ENCODE assay signal across 8 cellular contexts in the genomic region with DNA sequence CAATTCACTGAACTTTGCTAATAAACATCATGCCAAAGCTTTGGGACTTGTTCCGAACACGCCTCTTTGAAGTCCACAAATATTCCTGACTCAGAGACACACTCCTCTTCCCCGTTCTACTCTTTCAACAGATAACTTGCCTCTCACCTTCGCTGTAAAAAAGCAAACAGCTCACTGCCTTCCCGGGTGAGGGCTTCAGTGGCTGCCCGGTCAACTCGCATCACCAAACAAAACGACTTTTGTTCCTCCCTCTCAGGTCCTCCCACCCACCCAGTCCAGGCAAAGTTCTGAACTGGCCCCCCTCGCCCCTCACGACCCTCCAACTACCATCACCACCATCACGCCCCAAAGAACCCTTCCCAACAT. TPM values are rescaled to one million over a fixed set of nuclear protein-coding genes. Genes with fewer than 3 reads are reported as not detected.
A peak's percentile ranks its signal among the peaks of the same experiment; 100 is the strongest.
DNase-seq lines count a peak whose midpoint lies in the region; ATAC-seq and TF ChIP-seq lines count a peak whose summit lies in the region.

No MANE protein-coding gene starts in this region.

- H3K4me3 ChIP-seq in CD8-positive, alpha-beta T cell (ENCODE audit: low read depth, low read length) = no peak overlapping the region
- H3K4me3 ChIP-seq in MG63 (peak overlapping the region; percentile 81), coronary artery (peak overlapping the region; percentile 95)

- CTCF ChIA-PET in CD8-positive, alpha-beta T cell (lab: Charles Lee) = no interaction called here

- no peaks in the 10 kb centered on the region for H3K9me3 Mint-ChIP-seq in CD8-positive, alpha-beta T cell

- no peaks in the 10 kb centered on the region for H3K9me3 ChIP-seq in CD8-positive, alpha-beta T cell (ENCODE audit: low read length)
- no peaks in the 10 kb centered on the region; the same call in 1 of the 2 replicates for H3K9me3 ChIP-seq in MG63

- peak overlapping the region; percentile 33 for H3K4me3 Mint-ChIP-seq in CD8-positive, alpha-beta T cell

- H3K36me3 ChIP-seq in CD8-positive, alpha-beta T cell (ENCODE audit: insufficient read depth, low read length) = no peaks in the 10 kb centered on the region
- H3K36me3 ChIP-seq in MG63 = peaks cover 54% of the 10 kb centered on the region

- DNase-seq in CD8-positive, alpha-beta T cell = no peak
- DNase-seq in MG63 = peak; percentile 64
- DNase-seq in coronary artery (ENCODE audit: low spot score) = no peak
- DNase-seq in myocyte (ENCODE audit: low read depth) = peak; percentile 49
- no peak for DNase-seq in ecto neural progenitor cell (ENCODE audit: low spot score)
- no peak for DNase-seq in SIG-M5 treated with dmso at 0.1 percent for 504 hours (lab: John Stamatoyannopoulos, UW; ENCODE audit: unreplicated experiment)
- DNase-seq in NCI-H146 (lab: John Stamatoyannopoulos, UW) = no peak
- DNase-seq in cerebellar nuclear complex (lab: John Stamatoyannopoulos, UW) = no peak

- H3K36me3 Mint-ChIP-seq in CD8-positive, alpha-beta T cell = no peaks in the 10 kb centered on the region

- peaks cover 64% of the 10 kb centered on the region for H3K27me3 Mint-ChIP-seq in CD8-positive, alpha-beta T cell (ENCODE audit: low read depth)

- peaks cover 18% of the 10 kb centered on the region for H3K4me1 ChIP-seq in CD8-positive, alpha-beta T cell (ENCODE audit: insufficient read depth, low read length)

- peaks cover 16% of the 10 kb centered on the region for H3K27me3 ChIP-seq in CD8-positive, alpha-beta T cell (ENCODE audit: insufficient read depth, low read length)
- no peaks in the 10 kb centered on the region for H3K27me3 ChIP-seq in MG63

- no peak overlapping the region for H3K27ac Mint-ChIP-seq in CD8-positive, alpha-beta T cell

- no peak for ATAC-seq in CD8-positive, alpha-beta T cell

- TF ChIP-seq CTCF in CD8-positive, alpha-beta T cell (IDR thresholded peaks at IDR 0.05) = no peak
- no peak for TF ChIP-seq CTCF in coronary artery (IDR thresholded peaks at IDR 0.05)

- intact Hi-C loops in CD8-positive, alpha-beta T cell (cut with DNase I, micrococcal nuclease) = no loop called here

- no peak overlapping the region for H3K27ac ChIP-seq in CD8-positive, alpha-beta T cell (ENCODE audit: low read depth, low read length)
- H3K27ac ChIP-seq in coronary artery = peak overlapping the region; percentile 99

- POLR2A ChIA-PET in CD8-positive, alpha-beta T cell (lab: Charles Lee) = no interaction called here

- H3K4me1 Mint-ChIP-seq in CD8-positive, alpha-beta T cell (ENCODE audit: low read depth) = peaks cover 29% of the 10 kb centered on the region

RNA-seq across cellular contexts. Expression of gene CCN1, which starts 0.5 kb away (rescaled TPM):
- total RNA-seq in CD8-positive, alpha-beta T cell = not detected
- 171 and 192 TPM in 2 replicates for total RNA-seq in MG63 (2014; rRNA removed; shearing (Covaris generic); ENCODE audit: low replicate concordance)
- 11.9 and 12.5 TPM in 2 replicates for total RNA-seq in myocyte
- 296 TPM for polyA plus RNA-seq in myocyte (2012)

Comparison
In these comparisons a context has a peak if more than half of its experiments do, and no peak if none do; other contexts are left out.
1. DNase-seq: peak in MG63 (single experiment) and myocyte (single experiment); none in CD8-positive, alpha-beta T cell (0 of 7), coronary artery (single experiment), ecto neural progenitor cell (single experiment), SIG-M5 treated with dmso at 0.1 percent for 504 hours (single experiment), NCI-H146 (single experiment) and cerebellar nuclear complex (0 of 2).
2. RNA of gene CCN1, which starts 0.5 kb away (total RNA-seq): 171 to 192 TPM in MG63; 11.9 to 12.5 TPM in myocyte and not detected in CD8-positive, alpha-beta T cell; every median in the first group is over 10 times any median in the second.